In the genomic region with DNA sequence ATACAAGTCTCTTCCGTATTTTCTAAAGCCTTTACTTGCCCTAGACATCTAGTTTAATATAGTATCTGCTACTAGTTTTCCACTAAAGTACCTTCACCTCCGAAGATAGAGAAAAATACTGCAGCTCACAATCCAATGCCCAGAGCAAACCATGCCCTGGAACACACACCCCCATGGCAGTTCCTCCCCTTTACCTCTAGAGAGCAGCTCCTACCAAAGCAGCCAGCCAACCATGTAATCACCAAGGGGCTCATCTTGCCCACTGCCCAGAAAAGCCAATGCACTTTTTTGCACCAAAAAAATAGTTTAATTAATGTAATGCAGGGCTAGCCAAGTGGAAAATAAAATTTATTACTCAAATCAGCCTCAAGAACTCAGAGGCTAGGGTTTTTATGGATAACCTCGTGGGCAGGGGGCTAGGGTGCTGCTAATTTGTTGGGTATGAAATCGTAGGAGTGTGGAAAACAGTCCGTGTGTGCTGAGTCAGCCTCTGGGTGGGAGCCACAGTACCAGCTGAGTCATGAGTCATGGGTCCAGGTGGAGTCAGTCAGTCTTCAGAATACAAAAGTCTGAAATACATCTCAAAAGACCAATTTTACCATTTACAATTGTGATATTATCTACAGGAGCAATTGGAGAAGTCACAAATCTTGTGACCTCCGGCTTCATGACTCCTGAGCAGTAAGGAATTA, we compare ENCODE assay signal across 13 cellular contexts.
A peak's percentile ranks its signal among the peaks of the same experiment; 100 is the strongest.
DNase-seq lines count a peak whose midpoint lies in the region; FAIRE-seq and TF ChIP-seq lines count a peak whose summit lies in the region.
"Had no signal": no experiment of that assay in that cellular context is flagged by ENCODE, and none has a peak within 500 bp of the region (broad histone marks: within the 10 kb centered on the region; RNA-seq: fewer than 3 reads in every experiment).

No MANE protein-coding gene starts in this region.

- no peaks in the 10 kb centered on the region for H3K36me3 ChIP-seq in adipocyte (ENCODE audit: control insufficient read depth, insufficient read depth, low read length, severe bottlenecking)

- peak; percentile 30; the same call in 1 of the 2 replicates for TF ChIP-seq CTCF in LNCAP (IDR thresholded peaks at IDR 0.05)

- no peak for FAIRE-seq in GM12891 (lab: Jason Lieb, UNC)

- TF ChIP-seq POLR2A in GM12891 (IDR thresholded peaks at IDR 0.05; ENCODE audit: low read depth, low read length) = no peak

- H3K9ac ChIP-seq in adipocyte (ENCODE audit: low read length) = no peak overlapping the region

- H3K27me3 ChIP-seq in adipocyte (replicated peaks; ENCODE audit: control insufficient read depth, insufficient read depth, low read length) = no peaks in the 10 kb centered on the region

- no peak overlapping the region for H3K4me3 ChIP-seq in adipocyte (ENCODE audit: low read length)

- peak; percentile 33 for DNase-seq in COLO829 (ENCODE audit: low spot score)
- peak; percentile 15 for DNase-seq in adipocyte (ENCODE audit: low read depth)
- peak; percentile 54 for DNase-seq in islet precursor cell
- no peak for DNase-seq in GM12891 (ENCODE audit: insufficient read length, low spot score)
- DNase-seq in cerebellar nuclear complex (lab: John Stamatoyannopoulos, UW) = no peak
- no peak for DNase-seq in DMS153 treated with DMSO at 0.1 percent for 48 hours (lab: John Stamatoyannopoulos, UW; ENCODE audit: unreplicated experiment)
- no peak for DNase-seq in dermis blood vessel endothelial cell
- DNase-seq: activated naive CD8-positive, alpha-beta T cell treated with anti-CD3 and anti-CD28 coated beads, Interleukin-2, amount 10 ng/mL, durations not matched to agents 7 days and 5 days; CD4-positive, alpha-beta T cell; effector memory CD8-positive, alpha-beta T cell; NCI-H1930; stimulated activated CD4-positive, alpha-beta T cell treated with anti-CD3 and anti-CD28 coated beads, Interleukin-4, amount 100 ng/mL, for 1 hour had no signal

- H3K9me3 ChIP-seq in adipocyte (ENCODE audit: control insufficient read depth, low read length) = no peaks in the 10 kb centered on the region

- H3K4me1 ChIP-seq in adipocyte (ENCODE audit: control insufficient read depth, insufficient read depth, low read length) = peaks cover 9% of the 10 kb centered on the region

TF ChIP-seq in GM12891, 5 proteins besides CTCF, POLR2A, EP300 and RAD21:
- no peak for TF ChIP-seq TAF1 (IDR thresholded peaks at IDR 0.05; ENCODE audit: low read depth, low read length)
- no peak for TF ChIP-seq POLR2AphosphoS5 (IDR thresholded peaks at IDR 0.05; ENCODE audit: low read depth, low read length)
- TF ChIP-seq SPI1 (IDR thresholded peaks at IDR 0.05; ENCODE audit: low read depth, low read length) = no peak
- no peak for TF ChIP-seq POU2F2 (IDR thresholded peaks at IDR 0.05; ENCODE audit: low read depth, low read length)
- no peak for TF ChIP-seq PAX5 (IDR thresholded peaks at IDR 0.05; ENCODE audit: insufficient read depth, low read length, severe bottlenecking)

Comparison
In these comparisons a context has a peak if more than half of its experiments do, and no peak if none do; other contexts are left out.
1. DNase-seq: peak in COLO829 (single experiment), adipocyte (single experiment) and islet precursor cell (single experiment); none in GM12891 (single experiment), cerebellar nuclear complex (0 of 2), DMS153 treated with DMSO at 0.1 percent for 48 hours (single experiment) and dermis blood vessel endothelial cell (single experiment).